In genomic region chr15:51982013-51982769, GRCh38 we compare ENCODE assay signal across 8 cellular contexts. TPM values are rescaled to one million over a fixed set of nuclear protein-coding genes. Genes with fewer than 3 reads are reported as not detected.
DNase-seq lines count a peak whose midpoint lies in the region; ATAC-seq, FAIRE-seq and TF ChIP-seq lines count a peak whose summit lies in the region.

No MANE protein-coding gene starts in this region.

- ATAC-seq in activated CD4-positive, CD25-positive, alpha-beta regulatory T cell treated with anti-CD3 and anti-CD28 coated beads, Interleukin-2, amount 50 U/mL, for 24 hours, result peak; percentile 88 to 95
- peak; percentile 93 for ATAC-seq in HCT116

- H3K4me2 ChIP-seq in HCT116 (ENCODE audit: low read length) (peak overlapping the region; percentile 36; the same call in 1 of the 2 replicates), Loucy (ENCODE audit: low read depth, low read length, poor library complexity, severe bottlenecking) (peak overlapping the region; percentile 84), SU-DHL-6 (ENCODE audit: low read depth, low read length, poor library complexity, severe bottlenecking) (peak overlapping the region; percentile 26), keratinocyte (ENCODE audit: control insufficient read depth, extremely low read depth, insufficient read depth, low read depth, low read length) (peak overlapping the region; percentile 99)

- H3K27ac ChIP-seq in HCT116 (ENCODE audit: low read depth, low read length), result no peak overlapping the region
- H3K27ac ChIP-seq in SU-DHL-6 (ENCODE audit: low read depth, low read length), result no peak overlapping the region
- peak overlapping the region; percentile 55 for H3K27ac ChIP-seq in brain microvascular endothelial cell
- peak overlapping the region; percentile 88 for H3K27ac ChIP-seq in keratinocyte (ENCODE audit: control insufficient read depth, insufficient read depth, low read length)

- H3K4me1 ChIP-seq in HCT116 (ENCODE audit: control insufficient read depth in 1 of 2, insufficient read depth in 2 of 2, low read length in 2 of 2) (peaks cover 0 to 11% of the 10 kb centered on the region in 2 experiments; a peak in 2 of 4 replicates), Loucy (ENCODE audit: insufficient read depth, low read length, poor library complexity, severe bottlenecking) (peaks cover 19% of the 10 kb centered on the region), keratinocyte (ENCODE audit: control insufficient read depth, extremely low read depth, insufficient read depth, low read length) (peaks cover 14% of the 10 kb centered on the region)

- TF ChIP-seq RAD21 in HCT116 (IDR thresholded peaks at IDR 0.05; ENCODE audit: low read depth), result peak; percentile 88

- POLR2A ChIA-PET in HCT116 (lab: Charles Lee), result no interaction called here

- peak; percentile 74 for FAIRE-seq in keratinocyte (lab: Jason Lieb, UNC)

- RAD21 ChIA-PET in HCT116 (lab: Charles Lee; ENCODE audit: low non-redundant PET in 1 of 2, low total read pairs in 2 of 2, uncharacterized antibody in 2 of 2, unreplicated experiment in 2 of 2), result no interaction called here

- H3K9me2 ChIP-seq in HCT116 (ENCODE audit: insufficient read depth), result no peaks in the 10 kb centered on the region
- no peaks in the 10 kb centered on the region for H3K9me2 ChIP-seq in Loucy (replicated peaks; ENCODE audit: low read depth, low read length)
- H3K9me2 ChIP-seq in SU-DHL-6 (replicated peaks; ENCODE audit: insufficient read depth, low read length), result no peaks in the 10 kb centered on the region

- in situ Hi-C loops in brain microvascular endothelial cell (cut with HindIII; ENCODE audit: low pct_ligation_motif_present, low sequenced_read_pairs), result no loop called here

- no TSS peak for BruUV-seq in HCT116 (replicated peaks; lab: Mats Ljungman, UMichigan)

- H3F3A ChIP-seq in Loucy (ENCODE audit: low read depth) (peaks cover 8% of the 10 kb centered on the region), SU-DHL-6 (ENCODE audit: insufficient read depth) (no peaks in the 10 kb centered on the region)

- dilution Hi-C loops in keratinocyte (cut with MboI; ENCODE audit: extremely low pct_ligation_motif_present, low sequenced_read_pairs), result no loop called here

- H3K27me3 ChIP-seq in HCT116 (ENCODE audit: insufficient read depth, low read length) (no peaks in the 10 kb centered on the region), Loucy (ENCODE audit: insufficient read depth, low read length, poor library complexity, severe bottlenecking) (no peaks in the 10 kb centered on the region), SU-DHL-6 (ENCODE audit: low read length) (no peaks in the 10 kb centered on the region), brain microvascular endothelial cell (replicated peaks) (no peaks in the 10 kb centered on the region), keratinocyte (ENCODE audit: control insufficient read depth, extremely low read depth, insufficient read depth, low read length) (no peaks in the 10 kb centered on the region)

- H2AFZ ChIP-seq in HCT116 (ENCODE audit: low read depth, low read length, poor library complexity, severe bottlenecking) (peak overlapping the region; percentile 81), Loucy (ENCODE audit: low read length) (peak overlapping the region; percentile 77), SU-DHL-6 (ENCODE audit: low read depth, low read length, severe bottlenecking) (peak overlapping the region; percentile 64), keratinocyte (ENCODE audit: control insufficient read depth, low read length) (peak overlapping the region; percentile 93)

- no peaks in the 10 kb centered on the region for H3K9me1 ChIP-seq in keratinocyte (ENCODE audit: control insufficient read depth, extremely low read depth, insufficient read depth, low read length)

- H3K9ac ChIP-seq in HCT116 (ENCODE audit: low read length) (no peak overlapping the region), Loucy (ENCODE audit: low read depth, low read length, poor library complexity, severe bottlenecking) (peak overlapping the region; percentile 88), SU-DHL-6 (ENCODE audit: low read length) (0 out of 2 replicates have a peak overlapping the region, but pooled peaks have one; percentile 10), keratinocyte (ENCODE audit: control insufficient read depth, extremely low read depth, insufficient read depth, low read length) (peak overlapping the region; percentile 74)

- peak; percentile 44 to 82 (median 76); a peak in 5 of 6 replicates for TF ChIP-seq CTCF in HCT116 (IDR thresholded peaks at IDR 0.05 in 2 of 3, conservative IDR thresholded peaks at IDR 0.05 in 1 of 3; ENCODE audit: borderline replicate concordance in 1 of 3, insufficient read depth in 1 of 3, low read depth in 2 of 3, low read length in 2 of 3)
- TF ChIP-seq CTCF in Loucy (conservative IDR thresholded peaks at IDR 0.05; ENCODE audit: low read length), result peak; percentile 90
- peak; percentile 60 for TF ChIP-seq CTCF in SU-DHL-6 (IDR thresholded peaks at IDR 0.05; ENCODE audit: insufficient read depth, low read length, poor library complexity, severe bottlenecking)
- peak; percentile 44 for TF ChIP-seq CTCF in brain microvascular endothelial cell (IDR thresholded peaks at IDR 0.05; ENCODE audit: low read depth, low read length, missing control alignments)
- TF ChIP-seq CTCF in keratinocyte (optimal IDR thresholded peaks at IDR 0.05 in 1 of 3, IDR thresholded peaks at IDR 0.05 in 1 of 3, conservative IDR thresholded peaks at IDR 0.05 in 1 of 3; ENCODE audit: extremely low read depth in 1 of 3, insufficient read depth in 2 of 3, low read length in 3 of 3), result peak; percentile 14 to 77 (median 44)

- no peak overlapping the region for H3K4me3 ChIP-seq in HCT116 (replicated peaks in 1 of 2; ENCODE audit: low read depth in 1 of 2, low read length in 2 of 2)
- H3K4me3 ChIP-seq in Loucy (ENCODE audit: low read length, poor library complexity, severe bottlenecking), result peak overlapping the region; percentile 76
- H3K4me3 ChIP-seq in SU-DHL-6 (ENCODE audit: insufficient read depth, low read length, poor library complexity, severe bottlenecking), result no peak overlapping the region
- no peak overlapping the region for H3K4me3 ChIP-seq in brain microvascular endothelial cell (ENCODE audit: low read depth, low read length)
- peak overlapping the region in 2 of 3 experiments; percentile 71 to 72 for H3K4me3 ChIP-seq in keratinocyte (ENCODE audit: control insufficient read depth in 2 of 3, extremely low read depth in 1 of 3, insufficient read depth in 2 of 3, low read depth in 1 of 3, low read length in 3 of 3)

- intact Hi-C loops in HCT116 (cut with micrococcal nuclease), result loop anchor here (1.0 to 2.0 kb wide), 3 partner anchors 97 to 227 kb away; no protein-coding TSS in a partner anchor

- CTCF ChIA-PET in HCT116 (lab: Charles Lee), result no interaction called here

- no peak for TF ChIP-seq POLR2A in HCT116 (IDR thresholded peaks at IDR 0.05; ENCODE audit: borderline replicate concordance, extremely low read depth, insufficient read depth, insufficient read length)

- H3K36me3 ChIP-seq in HCT116 (ENCODE audit: control insufficient read depth in 1 of 2, insufficient read depth in 2 of 2, low read length in 2 of 2), result no peaks in the 10 kb centered on the region
- no peaks in the 10 kb centered on the region for H3K36me3 ChIP-seq in Loucy (ENCODE audit: insufficient read depth, low read length)
- H3K36me3 ChIP-seq in SU-DHL-6 (ENCODE audit: low read length), result no peaks in the 10 kb centered on the region
- H3K36me3 ChIP-seq in brain microvascular endothelial cell (replicated peaks), result no peaks in the 10 kb centered on the region
- H3K36me3 ChIP-seq in keratinocyte (ENCODE audit: control insufficient read depth in 2 of 2, extremely low read depth in 1 of 2, insufficient read depth in 2 of 2, low read length in 2 of 2), result no peaks in the 10 kb centered on the region

- H4K20me1 ChIP-seq in HCT116 (ENCODE audit: insufficient read depth) (no peaks in the 10 kb centered on the region), Loucy (ENCODE audit: insufficient read depth, low read length, poor library complexity, severe bottlenecking) (no peaks in the 10 kb centered on the region), SU-DHL-6 (ENCODE audit: low read depth, low read length) (no peaks in the 10 kb centered on the region), keratinocyte (ENCODE audit: control insufficient read depth, extremely low read depth, insufficient read depth, low read length) (no peaks in the 10 kb centered on the region)

- no peaks in the 10 kb centered on the region for H3K9me3 ChIP-seq in HCT116 (ENCODE audit: control insufficient read depth in 1 of 2, insufficient read depth in 1 of 2, low read depth in 1 of 2, low read length in 2 of 2)
- H3K9me3 ChIP-seq in Loucy (ENCODE audit: insufficient read depth, low read depth, low read length), result no peaks in the 10 kb centered on the region
- H3K9me3 ChIP-seq in SU-DHL-6 (ENCODE audit: insufficient read depth, low read length), result no peaks in the 10 kb centered on the region
- no peaks in the 10 kb centered on the region for H3K9me3 ChIP-seq in keratinocyte (ENCODE audit: control insufficient read depth, low read depth, low read length)

- H3K79me2 ChIP-seq in HCT116 (ENCODE audit: insufficient read depth, low read length), result no peaks in the 10 kb centered on the region
- H3K79me2 ChIP-seq in Loucy (ENCODE audit: insufficient read depth, low read length), result no peaks in the 10 kb centered on the region
- no peaks in the 10 kb centered on the region for H3K79me2 ChIP-seq in SU-DHL-6 (ENCODE audit: insufficient read depth, low read length)
- no peaks in the 10 kb centered on the region for H3K79me2 ChIP-seq in keratinocyte (ENCODE audit: control insufficient read depth, insufficient read depth, low read length)

- DNase-seq in activated CD4-positive, CD25-positive, alpha-beta regulatory T cell (lab: John Stamatoyannopoulos, UW), result no peak
- peak; percentile 50 for DNase-seq in HCT116 (ENCODE audit: low read depth, low spot score)
- peak; percentile 53 for DNase-seq in brain microvascular endothelial cell
- no peak for DNase-seq in keratinocyte (ENCODE audit: low read depth, low spot score)
- DNase-seq in stimulated activated CD4-positive, alpha-beta T cell treated with anti-CD3 and anti-CD28 coated beads, Interleukin-2, amount 100 ng/mL, for 48 hours, result peak; percentile 30 to 35

RNA-seq across cellular contexts. Expression of gene LEO1, which starts 10.6 kb away (rescaled TPM):
- 27.8 TPM for total RNA-seq in HCT116 (2021; ENCODE audit: unreplicated experiment)
- polyA plus RNA-seq in HCT116 (2012), result 16.8 and 22.2 TPM in 2 replicates
- polyA plus RNA-seq in keratinocyte, result 6.3 to 12.5 TPM (median 12.2 TPM) in 3 replicates
- 51.1 TPM for polyA plus RNA-seq in keratinocyte (2011; ENCODE audit: low read depth)
- polyA plus RNA-seq in keratinocyte (2011; cell fraction: cytosol; rRNA removed), result 6.8 and 7.9 TPM in 2 replicates
- 10.6 and 15.7 TPM in 2 replicates for polyA plus RNA-seq in keratinocyte (2011; cell fraction: nucleus; rRNA removed)
- polyA plus RNA-seq in keratinocyte (2012; ENCODE audit: low replicate concordance), result 23.6 and 27.2 TPM in 2 replicates
- 1.8 to 10.7 TPM (median 3.3 TPM) in 3 replicates for polyA minus RNA-seq in keratinocyte
- polyA minus RNA-seq in keratinocyte (2011; cell fraction: cytosol; rRNA and poly(A)+ RNA removed), result 1.2 TPM
- 4.2 and 7.4 TPM in 2 replicates for polyA minus RNA-seq in keratinocyte (2011; cell fraction: nucleus; rRNA and poly(A)+ RNA removed)

RNA-seq across cellular contexts. Expression of gene MAPK6, which starts 36.8 kb away (rescaled TPM):
- 57.4 TPM for total RNA-seq in HCT116 (2021; ENCODE audit: unreplicated experiment)
- 17.6 and 19.9 TPM in 2 replicates for polyA plus RNA-seq in HCT116 (2012)
- 48.5 to 103 TPM (median 83.7 TPM) in 3 replicates for polyA plus RNA-seq in keratinocyte
- polyA plus RNA-seq in keratinocyte (2011; ENCODE audit: low read depth), result 62.6 TPM
- polyA plus RNA-seq in keratinocyte (2011; cell fraction: cytosol; rRNA removed), result 45.1 and 95.3 TPM in 2 replicates
- polyA plus RNA-seq in keratinocyte (2011; cell fraction: nucleus; rRNA removed), result 60.9 and 65.9 TPM in 2 replicates
- polyA plus RNA-seq in keratinocyte (2012; ENCODE audit: low replicate concordance), result 51.7 and 70.9 TPM in 2 replicates
- 37.4 to 119 TPM (median 85.6 TPM) in 3 replicates for polyA minus RNA-seq in keratinocyte
- polyA minus RNA-seq in keratinocyte (2011; cell fraction: cytosol; rRNA and poly(A)+ RNA removed), result 57.6 TPM
- 50.3 and 105 TPM in 2 replicates for polyA minus RNA-seq in keratinocyte (2011; cell fraction: nucleus; rRNA and poly(A)+ RNA removed)

Comparison
In these comparisons a context has a peak if more than half of its experiments do, and no peak if none do; other contexts are left out.
1. DNase-seq: peak in HCT116 (single experiment), brain microvascular endothelial cell (single experiment) and stimulated activated CD4-positive, alpha-beta T cell treated with anti-CD3 and anti-CD28 coated beads, Interleukin-2, amount 100 ng/mL, for 48 hours (2 of 2); none in activated CD4-positive, CD25-positive, alpha-beta regulatory T cell (0 of 4) and keratinocyte (single experiment).
2. H3K27ac ChIP-seq: peak in brain microvascular endothelial cell (single experiment) and keratinocyte (single experiment); none in HCT116 (single experiment) and SU-DHL-6 (single experiment).
3. H3K4me2 ChIP-seq: peak in every context shown above with its lines; median percentile 99 in keratinocyte; 84 in Loucy; 36 in HCT116; 26 in SU-DHL-6.
4. H3K4me3 ChIP-seq: peak in Loucy (single experiment) and keratinocyte (2 of 3); none in HCT116 (0 of 2), SU-DHL-6 (single experiment) and brain microvascular endothelial cell (single experiment).
5. Peak in every context shown above with its lines, with median percentiles within 50 percentile points of each other: H2AFZ ChIP-seq and CTCF ChIP-seq.